18 cellular contexts compared by ENCODE assay signal in genomic region chr15:50190166-50190570, GRCh38. TPM values are rescaled to one million over a fixed set of nuclear protein-coding genes. Genes with fewer than 3 reads are reported as not detected.
DNase-seq lines count a peak whose midpoint lies in the region; ATAC-seq and TF ChIP-seq lines count a peak whose summit lies in the region.
"Had no signal": no experiment of that assay in that cellular context is flagged by ENCODE, and none has a peak within 500 bp of the region (broad histone marks: within the 10 kb centered on the region; RNA-seq: fewer than 3 reads in every experiment).

No MANE protein-coding gene starts in this region.

- H3K27me3 ChIP-seq in liver (ENCODE audit: control insufficient read depth in 4 of 4, insufficient read depth in 4 of 4, low read length in 3 of 4), result no peaks in the 10 kb centered on the region
- H3K27me3 ChIP-seq in transverse colon, result no peaks in the 10 kb centered on the region
- H3K27me3 ChIP-seq: ascending aorta had no signal

- H3K27ac ChIP-seq in liver (ENCODE audit: low read depth in 1 of 2, low read length in 2 of 2) (peak overlapping the region in 1 of 2 donors; percentile 22), transverse colon (peak overlapping the region in 1 of 4 donors; percentile 43)
- H3K27ac ChIP-seq: ascending aorta, coronary artery, KMS-11, PC-9 had no signal

- TF ChIP-seq RAD21 in liver (IDR thresholded peaks at IDR 0.05), result peak in 1 of 2 donors; percentile 20

- DNase-seq in transverse colon (no peak), pons (ENCODE audit: low spot score) (no peak), RPMI8226 (no peak)
- DNase-seq: activated CD8-positive, alpha-beta T cell treated with anti-CD3 and anti-CD28 coated beads, Interleukin-2, amount 10 ng/mL, durations not matched to agents 7 days and 5 days; activated effector memory CD4-positive, alpha-beta T cell treated with Interleukin-2 at 50 U/mL for 16 hours; DMS79 treated with DMSO at 0.1 percent for 48 hours; head of caudate nucleus; NCI-H1417 treated with DMSO at 0.1 percent for 48 hours; PC-9 had no signal

- in situ Hi-C loops in transverse colon (cut with MboI; ENCODE audit: low pct_ligation_motif_present in 1 of 4, low pct_unique_long_range_greater_than_20kb in 1 of 4, low sequenced_read_pairs in 3 of 4), result no loop called here

- H3K9me3 ChIP-seq in liver (ENCODE audit: control insufficient read depth in 4 of 4, low read length in 3 of 4) (no peaks in the 10 kb centered on the region), transverse colon (no peaks in the 10 kb centered on the region)
- H3K9me3 ChIP-seq: ascending aorta, HAP-1 had no signal

- no peak for TF ChIP-seq CTCF in liver (IDR thresholded peaks at IDR 0.05; ENCODE audit: low read depth, low read length, missing input control)
- TF ChIP-seq CTCF in transverse colon (IDR thresholded peaks at IDR 0.05), result no peak

- intact Hi-C loops in transverse colon (cut with DNase I; ENCODE audit: low total_unique reads), result no loop called here

- no peak overlapping the region for H3K9ac ChIP-seq in liver (ENCODE audit: low read depth in 1 of 2, low read length in 2 of 2)
- H3K9ac ChIP-seq: KMS-11 had no signal

- H3K4me3 ChIP-seq in liver (ENCODE audit: low read depth in 1 of 3, low read length in 3 of 3) (no peak overlapping the region), transverse colon (no peak overlapping the region)
- H3K4me3 ChIP-seq: ascending aorta, coronary artery, HAP-1, PC-9 had no signal

- no peak for TF ChIP-seq EP300 in transverse colon (IDR thresholded peaks at IDR 0.05; ENCODE audit: low read depth)

- H3K4me1 ChIP-seq in liver (ENCODE audit: control insufficient read depth in 4 of 4, insufficient read depth in 4 of 4, low read length in 3 of 4) (peaks cover 15 to 50% (median 40%) of the 10 kb centered on the region in 4 donors), transverse colon (peaks cover 0 to 2% (median 1%) of the 10 kb centered on the region in 4 donors)
- H3K4me1 ChIP-seq: ascending aorta, HAP-1 had no signal

- no peak for TF ChIP-seq POLR2A in transverse colon (IDR thresholded peaks at IDR 0.05)

- ATAC-seq in GM18870 (IDR thresholded peaks at IDR 0.05; ENCODE audit: unreplicated experiment) (peak; percentile 45), HG02610 (IDR thresholded peaks at IDR 0.05; ENCODE audit: unreplicated experiment) (peak; percentile 46), HG03575 (IDR thresholded peaks at IDR 0.05; ENCODE audit: extremely low read depth, insufficient number of reproducible peaks, low FRiP score, unreplicated experiment) (peak; percentile 28), HG03565 (IDR thresholded peaks at IDR 0.05; ENCODE audit: unreplicated experiment) (no peak)
- ATAC-seq: activated CD8-positive, alpha-beta T cell treated with anti-CD3 and anti-CD28 coated beads, Interleukin-2, amount 10 ng/mL, durations not matched to agents 7 days and 5 days had no signal

- H3K36me3 ChIP-seq in liver (ENCODE audit: control insufficient read depth in 4 of 4, insufficient read depth in 3 of 4, low read depth in 1 of 4, low read length in 3 of 4) (peaks cover 0 to 3% (median 1%) of the 10 kb centered on the region in 4 donors), transverse colon (no peaks in the 10 kb centered on the region)
- H3K36me3 ChIP-seq: ascending aorta, HAP-1 had no signal

TF ChIP-seq in liver, 16 proteins besides CTCF, POLR2A, EP300 and RAD21:
- TF ChIP-seq JUND (IDR thresholded peaks at IDR 0.05), result peak in 1 of 2 donors; percentile 45
- TF ChIP-seq SP1 (IDR thresholded peaks at IDR 0.05), result peak; percentile 26
- peak; percentile 70 to 76 for TF ChIP-seq HNF4A (conservative IDR thresholded peaks at IDR 0.05)
- TF ChIP-seq RXRA (IDR thresholded peaks at IDR 0.05), result peak; percentile 27 to 52
- TF ChIP-seq YY1 (IDR thresholded peaks at IDR 0.05), result peak; percentile 24
- no peak for TF ChIP-seq FOXA1 (IDR thresholded peaks at IDR 0.05)
- no peak for TF ChIP-seq GABPA (IDR thresholded peaks at IDR 0.05 in 1 of 2, conservative IDR thresholded peaks at IDR 0.05 in 1 of 2)
- TF ChIP-seq NR2F2 (IDR thresholded peaks at IDR 0.05), result no peak
- TF ChIP-seq ZBTB33 (IDR thresholded peaks at IDR 0.05), result no peak

RNA-seq across cellular contexts. Expression of gene SLC27A2, which starts 8.2 kb away (rescaled TPM):
- total RNA-seq in liver (100 to 1,000 TPM in 1 of 2 donors, 10 to 100 TPM in 1; 80.2 to 504 TPM), transverse colon (10 to 100 TPM in 2 of 4 donors, 1 to 10 TPM in 2; 8.2 to 38.3 (median 21.5) TPM)
- polyA plus RNA-seq in liver, result 100 to 1,000 TPM; 102 to 331 TPM
- total RNA-seq: ascending aorta had no signal
